Comparison of ENCODE assay signal across 21 cellular contexts in genomic region chr12:4505381-4505986, GRCh38. TPM values are rescaled to one million over a fixed set of nuclear protein-coding genes. Genes with fewer than 3 reads are reported as not detected.
DNase-seq lines count a peak whose midpoint lies in the region; ATAC-seq, FAIRE-seq and TF ChIP-seq lines count a peak whose summit lies in the region.
"Had no signal": no experiment of that assay in that cellular context is flagged by ENCODE, and none has a peak within 500 bp of the region (broad histone marks: within the 10 kb centered on the region; RNA-seq: fewer than 3 reads in every experiment).

No MANE protein-coding gene starts in this region.

- H3K27me3 ChIP-seq in HepG2 (ENCODE audit: control insufficient read depth in 1 of 2, insufficient read depth in 2 of 2, low read length in 2 of 2) (no peaks in the 10 kb centered on the region), right lobe of liver (no peaks in the 10 kb centered on the region), tibial artery (no peaks in the 10 kb centered on the region), sigmoid colon (no peaks in the 10 kb centered on the region)

- CTCF ChIA-PET in HepG2 (lab: Yijun Ruan, JAX; ENCODE audit: low intra/inter-chr PET ratio, low total read pairs), result no interaction called here

- TF ChIP-seq EP300 in HepG2 (IDR thresholded peaks at IDR 0.05; ENCODE audit: low read depth in 2 of 2, low read length in 2 of 2) (no peak), HepG2 (CRISPR knock-in tag; IDR thresholded peaks at IDR 0.05; ENCODE audit: borderline replicate concordance) (no peak), sigmoid colon (IDR thresholded peaks at IDR 0.05) (no peak)

- ATAC-seq in HepG2 (no peak), right lobe of liver (no peak), HG03354 (IDR thresholded peaks at IDR 0.05; ENCODE audit: poor library complexity, severe bottlenecking, unreplicated experiment) (no peak)
- ATAC-seq in stimulated activated effector memory CD8-positive, alpha-beta T cell treated with anti-CD3 and anti-CD28 coated beads, Interleukin-12 subunit alpha, Interleukin-12 subunit beta, amount 100 ng/mL, for 72 hours, result peak; percentile 19
- ATAC-seq: Panc1 had no signal

- H3K27ac Mint-ChIP-seq in stimulated activated effector memory CD8-positive, alpha-beta T cell treated with anti-CD3 and anti-CD28 coated beads, Interleukin-12 subunit alpha, Interleukin-12 subunit beta, amount 100 ng/mL, for 72 hours, result no peak overlapping the region
- H3K27ac Mint-ChIP-seq: activated B cell treated with CpG ODN at 0.5 μM for 24 hours, type B pancreatic cell had no signal

- no peaks in the 10 kb centered on the region for H4K20me1 ChIP-seq in HepG2 (ENCODE audit: insufficient read depth, low read length)

- no peak overlapping the region for H3K4me3 Mint-ChIP-seq in stimulated activated effector memory CD8-positive, alpha-beta T cell treated with anti-CD3 and anti-CD28 coated beads, Interleukin-12 subunit alpha, Interleukin-12 subunit beta, amount 100 ng/mL, for 72 hours
- H3K4me3 Mint-ChIP-seq: activated B cell treated with CpG ODN at 0.5 μM for 24 hours, type B pancreatic cell had no signal

- TF ChIP-seq CTCF in HepG2 (CRISPR knock-in tag; IDR thresholded peaks at IDR 0.05) (no peak), right lobe of liver (IDR thresholded peaks at IDR 0.05) (no peak), fibroblast of pulmonary artery (IDR thresholded peaks at IDR 0.05; ENCODE audit: low read length, missing control alignments) (no peak), tibial artery (IDR thresholded peaks at IDR 0.05) (no peak), sigmoid colon (IDR thresholded peaks at IDR 0.05) (no peak)

- no TSS peak for BruUV-seq in HepG2 (replicated peaks; lab: Mats Ljungman, UMichigan)

- no peaks in the 10 kb centered on the region for H3K9me3 ChIP-seq in HepG2 (ENCODE audit: low read length)
- no peaks in the 10 kb centered on the region for H3K9me3 ChIP-seq in right lobe of liver
- no peaks in the 10 kb centered on the region for H3K9me3 ChIP-seq in tibial artery
- H3K9me3 ChIP-seq in sigmoid colon, result no peaks in the 10 kb centered on the region

- H2AFZ ChIP-seq in HepG2 (ENCODE audit: low read length), result no peak overlapping the region

- no peak for TF ChIP-seq RAD21 in HepG2 (CRISPR knock-in tag; IDR thresholded peaks at IDR 0.05)

- H3K9ac ChIP-seq in HepG2 (ENCODE audit: insufficient read depth, low read depth, low read length), result no peak overlapping the region

- DNase-seq in HepG2 (ENCODE audit: low spot score), result no peak
- DNase-seq in right lobe of liver, result no peak
- DNase-seq in RPMI7951 (ENCODE audit: low read depth), result peak; percentile 56
- DNase-seq in fibroblast of pulmonary artery (ENCODE audit: low read depth), result peak; percentile 23
- no peak for DNase-seq in stimulated activated effector memory CD8-positive, alpha-beta T cell treated with anti-CD3 and anti-CD28 coated beads, Interleukin-12 subunit alpha, Interleukin-12 subunit beta, amount 100 ng/mL, for 72 hours (ENCODE audit: low spot score in 2 of 2)
- no peak for DNase-seq in tibial artery
- DNase-seq in sigmoid colon, result no peak
- DNase-seq: activated B cell treated with CpG ODN at 0.5 μM for 24 hours; activated CD8-positive, alpha-beta memory T cell treated with anti-CD3 and anti-CD28 coated beads, Interleukin-2, amount 50 U/mL, for 4 hours; AML-193; amygdala; effector CD4-positive, alpha-beta T cell; NCI-H1417 treated with DMSO at 0.1 percent for 48 hours; NCI-H524 treated with DMSO at 0.1 percent for 48 hours; stimulated activated CD4-positive, alpha-beta T cell treated with anti-CD3 and anti-CD28 coated beads, Interleukin-4, amount 100 ng/mL, for 1 hour had no signal

- POLR2A ChIA-PET in HepG2 (lab: Yijun Ruan, JAX), result no interaction called here

- H3K4me3 ChIP-seq in HepG2 (replicated peaks in 1 of 3; ENCODE audit: insufficient read depth in 1 of 3, low read depth in 2 of 3, low read length in 3 of 3) (no peak overlapping the region), right lobe of liver (no peak overlapping the region), fibroblast of pulmonary artery (replicated peaks; ENCODE audit: low read depth, low read length) (no peak overlapping the region), tibial artery (no peak overlapping the region), sigmoid colon (no peak overlapping the region)

- in situ Hi-C loops in HepG2 (cut with HindIII; ENCODE audit: extremely low pct_ligation_motif_present, low pct_unique_long_range_greater_than_20kb), result no loop called here

- intact Hi-C loops in HepG2 (cut with micrococcal nuclease; ENCODE audit: unreplicated experiment) (no loop called here), right lobe of liver (cut with DNase I) (no loop called here), tibial artery (cut with DNase I; ENCODE audit: low total_unique reads) (no loop called here), sigmoid colon (cut with DNase I) (no loop called here)

- peaks cover 1 to 3% of the 10 kb centered on the region in 2 experiments for H3K36me3 ChIP-seq in HepG2 (replicated peaks in 1 of 2; ENCODE audit: control insufficient read depth in 1 of 2, insufficient read depth in 2 of 2, low read length in 2 of 2)
- H3K36me3 ChIP-seq in right lobe of liver, result peaks cover 0 to 15% (median 0%) of the 10 kb centered on the region in 4 donors
- H3K36me3 ChIP-seq in tibial artery, result peaks cover 39 to 45% (median 42%) of the 10 kb centered on the region in 3 donors
- peaks cover 0 to 52% (median 8%) of the 10 kb centered on the region in 4 donors for H3K36me3 ChIP-seq in sigmoid colon

- peaks cover 44% of the 10 kb centered on the region for H3K36me3 Mint-ChIP-seq in stimulated activated effector memory CD8-positive, alpha-beta T cell treated with anti-CD3 and anti-CD28 coated beads, Interleukin-12 subunit alpha, Interleukin-12 subunit beta, amount 100 ng/mL, for 72 hours

- TF ChIP-seq POLR2A in HepG2 (IDR thresholded peaks at IDR 0.05; ENCODE audit: insufficient read depth in 1 of 2, low read depth in 2 of 2, low read length in 2 of 2) (no peak), right lobe of liver (IDR thresholded peaks at IDR 0.05) (no peak), sigmoid colon (IDR thresholded peaks at IDR 0.05) (no peak)

- H3K79me2 ChIP-seq in HepG2 (ENCODE audit: insufficient read depth, low read length), result no peaks in the 10 kb centered on the region

- peaks cover 16% of the 10 kb centered on the region for H3K4me1 Mint-ChIP-seq in stimulated activated effector memory CD8-positive, alpha-beta T cell treated with anti-CD3 and anti-CD28 coated beads, Interleukin-12 subunit alpha, Interleukin-12 subunit beta, amount 100 ng/mL, for 72 hours

- H3K4me2 ChIP-seq in HepG2 (ENCODE audit: low read depth, low read length), result no peak overlapping the region

- FAIRE-seq in HepG2 (lab: Jason Lieb, UNC), result no peak

- H3K4me1 ChIP-seq in HepG2 (ENCODE audit: insufficient read depth, low read length), result peaks cover 11% of the 10 kb centered on the region
- peaks cover 0 to 7% (median 0%) of the 10 kb centered on the region in 4 donors for H3K4me1 ChIP-seq in right lobe of liver
- no peaks in the 10 kb centered on the region for H3K4me1 ChIP-seq in tibial artery
- peaks cover 0 to 4% (median 0%) of the 10 kb centered on the region in 4 donors for H3K4me1 ChIP-seq in sigmoid colon

- H3K27ac ChIP-seq in HepG2 (ENCODE audit: extremely low read length, insufficient read depth, low read length), result no peak overlapping the region
- no peak overlapping the region for H3K27ac ChIP-seq in right lobe of liver
- no peak overlapping the region for H3K27ac ChIP-seq in tibial artery
- no peak overlapping the region for H3K27ac ChIP-seq in sigmoid colon

- WGBS in HepG2 (ENCODE audit: low lambda C conversion rate), result 96% methylated on average over 1 of the region's 1 CpG
- 100% methylated on average over 1 of the region's 1 CpG for WGBS in right lobe of liver (ENCODE audit: insufficient coverage, low coverage, low lambda C conversion rate, missing lambda C conversion rate)
- 97% methylated on average over 1 of the region's 1 CpG for WGBS in sigmoid colon, 2 donors

- no peaks in the 10 kb centered on the region for H3K9me3 Mint-ChIP-seq in stimulated activated effector memory CD8-positive, alpha-beta T cell treated with anti-CD3 and anti-CD28 coated beads, Interleukin-12 subunit alpha, Interleukin-12 subunit beta, amount 100 ng/mL, for 72 hours
- H3K9me3 Mint-ChIP-seq: activated B cell treated with CpG ODN at 0.5 μM for 24 hours, type B pancreatic cell had no signal

RNA-seq across cellular contexts. Expression of gene RAD51AP1, which starts 33.2 kb away (rescaled TPM):
- total RNA-seq in HepG2 (2016; rRNA removed; fragmentation: Illumina TruSeq; extraction: Trizol) (49.3 and 79.3 TPM in 2 replicates), right lobe of liver (1 to 10 TPM in 3 of 6 experiments, under 1 TPM in 3; 0.56 to 5.1 (median 1.3) TPM), sigmoid colon (1 to 10 TPM in 3 of 4 donors, under 1 TPM in 1; 0.49 to 2.5 (median 1.5) TPM)
- 6.9 and 7.6 TPM in 2 replicates for total RNA-seq in HepG2 (2016; cell fraction: cytosol; rRNA removed; fragmentation: Illumina TruSeq; extraction: Trizol; ENCODE audit: low read depth)
- 51.4 and 84.6 TPM in 2 replicates for total RNA-seq in HepG2 (2016; cell fraction: insoluble cytoplasmic fraction; rRNA removed; fragmentation: Illumina TruSeq; extraction: Trizol)
- 17.9 and 22.4 TPM in 2 replicates for total RNA-seq in HepG2 (2016; cell fraction: membrane; rRNA removed; fragmentation: Illumina TruSeq; extraction: Trizol)
- 45.3 and 45.9 TPM in 2 replicates for total RNA-seq in HepG2 (2016; cell fraction: nucleus; rRNA removed; fragmentation: Illumina TruSeq; extraction: Trizol)
- polyA plus RNA-seq in HepG2 (2011; rRNA removed) (6.7 and 16.6 TPM in 2 replicates), sigmoid colon (1 to 10 TPM; 3.0 to 8.6 (median 7.3) TPM)
- 4.7 and 6.3 TPM in 2 replicates for polyA plus RNA-seq in HepG2 (2011; cell fraction: cytosol; rRNA removed)
- 8.7 and 9.8 TPM in 2 replicates for polyA plus RNA-seq in HepG2 (2011; cell fraction: nucleus; rRNA removed)
- polyA plus RNA-seq in HepG2 (2012), result 6.3 and 17.3 TPM in 2 replicates
- polyA plus RNA-seq in HepG2 (2016; cell fraction: cytosol; fragmentation: Illumina TruSeq; extraction: Trizol; ENCODE audit: low read depth), result 3.3 and 3.4 TPM in 2 replicates
- polyA plus RNA-seq in HepG2 (2016; cell fraction: insoluble cytoplasmic fraction; fragmentation: Illumina TruSeq; extraction: Trizol; ENCODE audit: low read depth), result 68.2 and 73.1 TPM in 2 replicates
- polyA plus RNA-seq in HepG2 (2016; cell fraction: membrane; fragmentation: Illumina TruSeq; extraction: Trizol; ENCODE audit: low read depth), result 8.8 and 8.9 TPM in 2 replicates
- 40.3 and 41.0 TPM in 2 replicates for polyA plus RNA-seq in HepG2 (2016; cell fraction: nucleus; fragmentation: Illumina TruSeq; extraction: Trizol; ENCODE audit: insufficient read depth, low read depth)
- 1.8 and 5.4 TPM in 2 replicates for polyA minus RNA-seq in HepG2 (2011; rRNA and poly(A)+ RNA removed; ENCODE audit: low replicate concordance)
- 3.5 and 5.9 TPM in 2 replicates for polyA minus RNA-seq in HepG2 (2011; cell fraction: cytosol; rRNA and poly(A)+ RNA removed)
- polyA minus RNA-seq in HepG2 (2011; cell fraction: nucleus; rRNA and poly(A)+ RNA removed), result 20.3 and 23.4 TPM in 2 replicates
- total RNA-seq in RPMI7951 (2014; rRNA removed; shearing (Covaris generic)), result 55.1 and 64.6 TPM in 2 replicates

RNA-seq across cellular contexts. Expression of gene DYRK4, which starts 56.5 kb away (rescaled TPM):
- total RNA-seq in HepG2 (2016; rRNA removed; fragmentation: Illumina TruSeq; extraction: Trizol) (40.2 and 47.4 TPM in 2 replicates), right lobe of liver (10 to 100 TPM in 4 of 6 experiments, 1 to 10 TPM in 2; 8.9 to 16.7 (median 10.6) TPM), sigmoid colon (10 to 100 TPM; 24.1 to 63.5 (median 46.8) TPM)
- 18.4 and 26.2 TPM in 2 replicates for total RNA-seq in HepG2 (2016; cell fraction: cytosol; rRNA removed; fragmentation: Illumina TruSeq; extraction: Trizol; ENCODE audit: low read depth)
- total RNA-seq in HepG2 (2016; cell fraction: insoluble cytoplasmic fraction; rRNA removed; fragmentation: Illumina TruSeq; extraction: Trizol), result 31.6 and 50.5 TPM in 2 replicates
- 29.5 and 31.7 TPM in 2 replicates for total RNA-seq in HepG2 (2016; cell fraction: membrane; rRNA removed; fragmentation: Illumina TruSeq; extraction: Trizol)
- 20.3 and 23.7 TPM in 2 replicates for total RNA-seq in HepG2 (2016; cell fraction: nucleus; rRNA removed; fragmentation: Illumina TruSeq; extraction: Trizol)
- polyA plus RNA-seq in HepG2 (2011; rRNA removed) (27.9 and 29.4 TPM in 2 replicates), sigmoid colon (10 to 100 TPM; 22.5 to 36.0 (median 23.1) TPM)
- 19.8 and 23.1 TPM in 2 replicates for polyA plus RNA-seq in HepG2 (2011; cell fraction: cytosol; rRNA removed)
- polyA plus RNA-seq in HepG2 (2011; cell fraction: nucleus; rRNA removed), result 15.5 and 18.9 TPM in 2 replicates
- 20.8 and 21.2 TPM in 2 replicates for polyA plus RNA-seq in HepG2 (2012)
- polyA plus RNA-seq in HepG2 (2016; cell fraction: cytosol; fragmentation: Illumina TruSeq; extraction: Trizol; ENCODE audit: low read depth), result 18.4 and 23.4 TPM in 2 replicates
- 52.5 and 53.4 TPM in 2 replicates for polyA plus RNA-seq in HepG2 (2016; cell fraction: insoluble cytoplasmic fraction; fragmentation: Illumina TruSeq; extraction: Trizol; ENCODE audit: low read depth)
- 28.6 and 29.4 TPM in 2 replicates for polyA plus RNA-seq in HepG2 (2016; cell fraction: membrane; fragmentation: Illumina TruSeq; extraction: Trizol; ENCODE audit: low read depth)
- 27.7 and 33.8 TPM in 2 replicates for polyA plus RNA-seq in HepG2 (2016; cell fraction: nucleus; fragmentation: Illumina TruSeq; extraction: Trizol; ENCODE audit: insufficient read depth, low read depth)
- 12.7 and 17.0 TPM in 2 replicates for polyA minus RNA-seq in HepG2 (2011; rRNA and poly(A)+ RNA removed; ENCODE audit: low replicate concordance)
- 6.2 TPM in 2 replicates for polyA minus RNA-seq in HepG2 (2011; cell fraction: cytosol; rRNA and poly(A)+ RNA removed)
- polyA minus RNA-seq in HepG2 (2011; cell fraction: nucleus; rRNA and poly(A)+ RNA removed), result 12.5 and 17.7 TPM in 2 replicates
- total RNA-seq in RPMI7951 (2014; rRNA removed; shearing (Covaris generic)), result 50.6 and 54.5 TPM in 2 replicates

RNA-seq across cellular contexts. Expression of gene FGF6, which starts 59.9 kb away (rescaled TPM):
- total RNA-seq in HepG2 (2016; rRNA removed; fragmentation: Illumina TruSeq; extraction: Trizol) (not detected in 2 replicates), right lobe of liver (not detected), sigmoid colon (not detected)
- total RNA-seq in HepG2 (2016; cell fraction: cytosol; rRNA removed; fragmentation: Illumina TruSeq; extraction: Trizol; ENCODE audit: low read depth), result not detected in 2 replicates
- not detected in 2 replicates for total RNA-seq in HepG2 (2016; cell fraction: insoluble cytoplasmic fraction; rRNA removed; fragmentation: Illumina TruSeq; extraction: Trizol)
- total RNA-seq in HepG2 (2016; cell fraction: membrane; rRNA removed; fragmentation: Illumina TruSeq; extraction: Trizol), result not detected in 2 replicates
- not detected in 2 replicates for total RNA-seq in HepG2 (2016; cell fraction: nucleus; rRNA removed; fragmentation: Illumina TruSeq; extraction: Trizol)
- polyA plus RNA-seq in HepG2 (2011; rRNA removed) (not detected in 2 replicates), sigmoid colon (not detected)
- not detected in 2 replicates for polyA plus RNA-seq in HepG2 (2011; cell fraction: cytosol; rRNA removed)
- polyA plus RNA-seq in HepG2 (2011; cell fraction: nucleus; rRNA removed), result not detected in 2 replicates
- polyA plus RNA-seq in HepG2 (2012), result not detected in 2 replicates
- polyA plus RNA-seq in HepG2 (2016; cell fraction: cytosol; fragmentation: Illumina TruSeq; extraction: Trizol; ENCODE audit: low read depth), result not detected in 2 replicates
- polyA plus RNA-seq in HepG2 (2016; cell fraction: insoluble cytoplasmic fraction; fragmentation: Illumina TruSeq; extraction: Trizol; ENCODE audit: low read depth), result not detected in 2 replicates
- polyA plus RNA-seq in HepG2 (2016; cell fraction: membrane; fragmentation: Illumina TruSeq; extraction: Trizol; ENCODE audit: low read depth), result not detected in 2 replicates
- polyA plus RNA-seq in HepG2 (2016; cell fraction: nucleus; fragmentation: Illumina TruSeq; extraction: Trizol; ENCODE audit: insufficient read depth, low read depth), result not detected in 2 replicates
- polyA minus RNA-seq in HepG2 (2011; rRNA and poly(A)+ RNA removed; ENCODE audit: low replicate concordance), result not detected in 2 replicates
- not detected in 2 replicates for polyA minus RNA-seq in HepG2 (2011; cell fraction: cytosol; rRNA and poly(A)+ RNA removed)
- not detected in 2 replicates for polyA minus RNA-seq in HepG2 (2011; cell fraction: nucleus; rRNA and poly(A)+ RNA removed)
- not detected in 2 replicates for total RNA-seq in RPMI7951 (2014; rRNA removed; shearing (Covaris generic))
- total RNA-seq: activated B cell treated with CpG ODN at 0.5 μM for 24 hours, glomerular endothelial cell, kidney epithelial cell, pulmonary artery endothelial cell had no signal

Comparison
In these comparisons a context has a peak if more than half of its experiments do, and no peak if none do; other contexts are left out.
1. DNase-seq: peak in RPMI7951 (single experiment) and fibroblast of pulmonary artery (single experiment); none in HepG2 (single experiment), right lobe of liver (0 of 3), stimulated activated effector memory CD8-positive, alpha-beta T cell treated with anti-CD3 and anti-CD28 coated beads, Interleukin-12 subunit alpha, Interleukin-12 subunit beta, amount 100 ng/mL, for 72 hours (0 of 2), tibial artery (0 of 2) and sigmoid colon (single experiment).